In the genomic region with DNA sequence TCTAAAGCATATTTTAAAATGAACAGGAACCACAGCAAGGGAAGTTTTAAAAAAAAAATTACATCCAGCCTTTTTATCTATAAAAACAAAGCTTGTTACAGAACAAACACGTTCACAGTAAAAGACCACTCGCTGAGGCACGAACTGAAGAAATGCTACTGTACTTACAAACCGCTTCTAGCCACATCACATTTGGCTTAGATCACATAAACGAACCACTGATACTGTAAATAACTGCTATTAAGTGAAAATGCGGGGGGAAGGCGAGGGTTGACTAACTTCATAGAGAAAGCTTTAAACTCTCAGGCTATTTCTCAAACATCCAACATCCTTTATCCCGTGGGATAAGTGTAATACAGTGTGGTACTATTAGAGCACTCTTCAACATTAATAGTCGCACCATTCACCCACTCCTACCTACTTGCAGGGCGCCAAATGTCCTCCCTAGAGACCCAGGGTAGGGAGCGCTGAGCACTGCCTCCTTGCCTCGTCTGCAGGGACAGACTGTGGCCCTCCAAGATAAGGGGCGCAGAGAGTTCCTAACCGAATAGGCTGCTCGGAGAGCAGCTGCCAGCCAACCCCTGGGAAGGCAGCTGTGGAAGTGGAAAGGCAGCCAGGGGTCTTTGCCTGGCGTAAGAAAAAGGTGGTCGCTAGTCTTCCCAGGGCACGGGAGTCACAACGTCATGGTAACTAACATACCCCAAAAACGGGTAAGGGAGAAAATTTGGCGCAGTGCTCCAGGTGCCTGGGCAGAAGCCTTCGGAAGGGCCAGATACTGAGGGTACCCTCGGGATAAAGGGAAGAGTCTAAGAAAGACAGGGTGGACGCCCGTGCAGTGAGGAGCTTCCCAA, we compare ENCODE assay signal across 8 cellular contexts. TPM values are rescaled to one million over a fixed set of nuclear protein-coding genes. Genes with fewer than 3 reads are reported as not detected.
DNase-seq lines count a peak whose midpoint lies in the region; ATAC-seq and TF ChIP-seq lines count a peak whose summit lies in the region.

No MANE protein-coding gene starts in this region.

- no peaks in the 10 kb centered on the region for H3K27me3 ChIP-seq in WERI-Rb-1 (ENCODE audit: insufficient read depth, low read depth, severe bottlenecking)
- H3K27me3 ChIP-seq in testis, result no peaks in the 10 kb centered on the region

- no peaks in the 10 kb centered on the region for H3K36me3 ChIP-seq in WERI-Rb-1
- no peaks in the 10 kb centered on the region for H3K36me3 ChIP-seq in mesodermal cell (ENCODE audit: control insufficient read depth, insufficient read depth, low read length)
- H3K36me3 ChIP-seq in testis (ENCODE audit: low read depth, missing control alignments), result no peaks in the 10 kb centered on the region

- H3K4me1 Mint-ChIP-seq in IgD-negative memory B cell, result peaks cover 23 to 30% (median 29%) of the 10 kb centered on the region in 3 donors

- peak overlapping the region; percentile 68 to 91 (median 86) for H3K27ac Mint-ChIP-seq in IgD-negative memory B cell

- ATAC-seq in GM21515 (IDR thresholded peaks at IDR 0.05; ENCODE audit: unreplicated experiment), result peak; percentile 11

- DNase-seq in DMS79 treated with DMSO at 0.1 percent for 48 hours (lab: John Stamatoyannopoulos, UW) (peak; percentile 27), WERI-Rb-1 (no peak), testis (peak; percentile 33), GDM1 (lab: John Stamatoyannopoulos, UW) (no peak)
- peak; percentile 24 for DNase-seq in effector CD4-positive, alpha-beta T cell

- no peaks in the 10 kb centered on the region for H3K9me3 ChIP-seq in WERI-Rb-1 (ENCODE audit: severe bottlenecking)
- H3K9me3 ChIP-seq in mesodermal cell (ENCODE audit: control insufficient read depth, low read length), result no peaks in the 10 kb centered on the region
- H3K9me3 ChIP-seq in testis, result no peaks in the 10 kb centered on the region

- no peaks in the 10 kb centered on the region for H3K9me3 Mint-ChIP-seq in IgD-negative memory B cell

- peaks cover 3% of the 10 kb centered on the region for H3K36me3 Mint-ChIP-seq in IgD-negative memory B cell

- 16 to 45% methylated on average over 11 to 16 of the region's 25 CpGs for WGBS in mesodermal cell (ENCODE audit: insufficient coverage in 2 of 2), 2 experiments
- 3% methylated on average over 24 to 25 of the region's 25 CpGs for WGBS in testis, 2 donors

- H3K27ac ChIP-seq in WERI-Rb-1 (no peak overlapping the region), mesodermal cell (ENCODE audit: low read depth, low read length, severe bottlenecking) (no peak overlapping the region), testis (peak overlapping the region; percentile 70 to 75)

- peaks cover 3% of the 10 kb centered on the region for H3K27me3 Mint-ChIP-seq in IgD-negative memory B cell

- H3K4me3 ChIP-seq in WERI-Rb-1 (ENCODE audit: low read depth, low read length), result peak overlapping the region; percentile 76
- peak overlapping the region; percentile 70 for H3K4me3 ChIP-seq in mesodermal cell (ENCODE audit: extremely low read depth, insufficient read depth, low read length, poor library complexity, severe bottlenecking)
- H3K4me3 ChIP-seq in testis, result peak overlapping the region; percentile 72 to 93

- no peak for TF ChIP-seq CTCF in WERI-Rb-1 (IDR thresholded peaks at IDR 0.05; ENCODE audit: low read depth, low read length)
- TF ChIP-seq CTCF in testis (IDR thresholded peaks at IDR 0.05), result no peak

- H3K4me1 ChIP-seq in mesodermal cell (ENCODE audit: control insufficient read depth, insufficient read depth, low read length, poor library complexity, severe bottlenecking) (no peaks in the 10 kb centered on the region), testis (peaks cover 7% of the 10 kb centered on the region)

- peak overlapping the region; percentile 93 to 98 (median 97) for H3K4me3 Mint-ChIP-seq in IgD-negative memory B cell

- intact Hi-C loops in testis (cut with DNase I; ENCODE audit: low total_unique reads), result no loop called here

- TF ChIP-seq POLR2A in testis (IDR thresholded peaks at IDR 0.05), result no peak

RNA-seq across cellular contexts. Expression of a gene that starts 0.8 kb away (rescaled TPM):
- polyA plus RNA-seq in IgD-negative memory B cell (1.6 TPM), testis (ENCODE audit: insufficient read depth, low read depth, low replicate concordance) (4.0 TPM)
- polyA plus RNA-seq in mesodermal cell (2013, experiment 1 of 2), result 2.2 TPM
- 2.3 TPM for polyA plus RNA-seq in mesodermal cell (2013, experiment 2 of 2)
- 1 to 10 TPM; 2.5 to 3.6 TPM for total RNA-seq in testis

Comparison
In these comparisons a context has a peak if more than half of its experiments do, and no peak if none do; other contexts are left out.
1. DNase-seq: peak in DMS79 treated with DMSO at 0.1 percent for 48 hours (single experiment), effector CD4-positive, alpha-beta T cell (single experiment) and testis (single experiment); none in WERI-Rb-1 (single experiment) and GDM1 (single experiment).
2. H3K27ac ChIP-seq: peak in testis (2 of 2); none in WERI-Rb-1 (single experiment) and mesodermal cell (single experiment).
3. Peak in every context shown above with its lines, with median percentiles within 50 percentile points of each other: H3K4me3 ChIP-seq.